ENCODE assay signal across 1 cellular context in genomic region chr19:48484247-48484893, GRCh38.
TF ChIP-seq lines count a peak whose summit lies in the region.

No MANE protein-coding gene starts in this region.

TF ChIP-seq in IMR-90, 13 proteins besides CTCF, POLR2A, EP300 and RAD21:
- TF ChIP-seq ELK1 (IDR thresholded peaks at IDR 0.05; ENCODE audit: borderline replicate concordance, low read depth, low read length) (no peak), MAZ (IDR thresholded peaks at IDR 0.05; ENCODE audit: borderline replicate concordance, low read depth, low read length) (no peak), RFX5 (IDR thresholded peaks at IDR 0.05; ENCODE audit: low read depth, low read length) (no peak)
